In the genomic region with DNA sequence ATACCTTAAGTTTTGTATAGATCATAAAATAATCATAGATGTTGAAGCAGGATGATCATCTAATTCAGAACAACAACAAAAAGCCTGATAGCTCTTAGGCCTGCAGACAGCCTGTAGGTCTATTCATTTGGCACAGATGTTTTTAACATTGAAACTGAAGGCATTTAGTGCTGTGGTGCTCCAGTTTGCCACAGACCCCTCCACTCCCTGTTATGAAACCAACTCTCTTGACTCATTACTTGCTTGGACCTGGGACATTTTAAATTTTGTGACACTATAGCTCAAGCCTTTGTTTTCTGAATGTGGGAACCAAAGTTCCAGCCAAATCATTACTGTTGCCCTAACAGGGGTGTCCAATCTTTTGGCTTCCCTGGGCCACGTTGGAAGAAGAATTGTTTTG, we compare ENCODE assay signal across 18 cellular contexts. TPM values are rescaled to one million over a fixed set of nuclear protein-coding genes. Genes with fewer than 3 reads are reported as not detected.
DNase-seq lines count a peak whose midpoint lies in the region; ATAC-seq and TF ChIP-seq lines count a peak whose summit lies in the region.
"Had no signal": no experiment of that assay in that cellular context is flagged by ENCODE, and none has a peak within 500 bp of the region (broad histone marks: within the 10 kb centered on the region; RNA-seq: fewer than 3 reads in every experiment).

No MANE protein-coding gene starts in this region.

- no peaks in the 10 kb centered on the region for H3K9me3 ChIP-seq in mucosa of descending colon
- H3K9me3 ChIP-seq: sigmoid colon had no signal

- no peaks in the 10 kb centered on the region for H3K27me3 ChIP-seq in GM06990 (replicated peaks; ENCODE audit: control insufficient read depth, insufficient read depth, low read length)
- H3K27me3 ChIP-seq: esophagus muscularis mucosa, sigmoid colon had no signal

- CTCF ChIA-PET in T-cell (lab: Charles Lee): interaction anchor here (0.5 to 1.4 kb wide), 8 partner anchors 9 to 1167 kb away, joined by 3 to 8 read pairs (median 4); no protein-coding TSS in a partner anchor

- H3K4me1 Mint-ChIP-seq in T-cell: peaks cover 88 to 93% (median 89%) of the 10 kb centered on the region in 3 donors

- H3K9me3 Mint-ChIP-seq in T-cell: no peaks in the 10 kb centered on the region

- intact Hi-C loops in mucosa of descending colon (cut with DNase I, micrococcal nuclease): no loop called here

- TF ChIP-seq CTCF in GM06990 (IDR thresholded peaks at IDR 0.05; ENCODE audit: insufficient read depth, low read length, poor library complexity, severe bottlenecking): no peak
- no peak for TF ChIP-seq CTCF in mucosa of descending colon (IDR thresholded peaks at IDR 0.05)

- H3K27ac Mint-ChIP-seq in T-cell: peak overlapping the region; percentile 95 to 96

- ATAC-seq in GM18868 (IDR thresholded peaks at IDR 0.05; ENCODE audit: unreplicated experiment) (peak; percentile 76), T-cell (replicated peaks in 1 of 4) (peak in 2 of 4 experiments; percentile 11 to 18), mucosa of descending colon (peak; percentile 22)
- ATAC-seq: left ventricle myocardium superior had no signal

- H3K4me3 ChIP-seq in GM06990 (replicated peaks; ENCODE audit: low read depth, low read length) (no peak overlapping the region), mucosa of descending colon (no peak overlapping the region)
- H3K4me3 ChIP-seq: esophagus muscularis mucosa, sigmoid colon had no signal

- peaks cover 39% of the 10 kb centered on the region for H3K36me3 Mint-ChIP-seq in T-cell

- H3K4me1 ChIP-seq in mucosa of descending colon (ENCODE audit: low read depth): no peaks in the 10 kb centered on the region
- H3K4me1 ChIP-seq: sigmoid colon had no signal

- H3K27me3 Mint-ChIP-seq in T-cell: no peaks in the 10 kb centered on the region

- DNase-seq in GM06990 (ENCODE audit: extremely low read depth, insufficient read length): peak; percentile 60
- DNase-seq in T-cell: no peak
- DNase-seq in mucosa of descending colon: no peak
- DNase-seq in G401 (ENCODE audit: low spot score): no peak
- DNase-seq in KG1 (lab: John Stamatoyannopoulos, UW): no peak
- DNase-seq in SW480 (ENCODE audit: low spot score): no peak
- DNase-seq: aorta, cortex of kidney, GDM1, hippocampal formation, Kasumi-1, left ventricle myocardium superior, NCI-H187 treated with DMSO at 0.1 percent for 48 hours, NCI-H526 treated with DMSO at 0.1 percent for 48 hours, RPMI8226, sigmoid colon had no signal

- POLR2A ChIA-PET in T-cell (lab: Charles Lee): interaction anchor here (0.6 to 7.3 kb wide), 10 partner anchors 8 to 417 kb away, joined by 3 to 59 read pairs (median 4); a partner anchor contains a TSS

- H3K36me3 ChIP-seq in GM06990 (ENCODE audit: control insufficient read depth, insufficient read depth, low read length): no peaks in the 10 kb centered on the region
- no peaks in the 10 kb centered on the region for H3K36me3 ChIP-seq in mucosa of descending colon (ENCODE audit: low read depth)
- H3K36me3 ChIP-seq: esophagus muscularis mucosa, sigmoid colon had no signal

- H3K4me3 Mint-ChIP-seq in T-cell: peak overlapping the region; percentile 98 to 99 (median 99)

- in situ Hi-C loops in G401 (cut with HindIII; ENCODE audit: low sequenced_read_pairs): no loop called here

RNA-seq across cellular contexts. Expression of a gene that starts 9.1 kb away (rescaled TPM):
- total RNA-seq in T-cell (100 to 1,000 TPM; 267 to 436 (median 326) TPM), mucosa of descending colon (10 to 100 TPM; 12.3 to 15.4 (median 14.8) TPM)
- total RNA-seq in G401 (2014; rRNA removed; shearing (Covaris generic)): not detected in 2 replicates

RNA-seq across cellular contexts. Expression of a gene that starts 49.4 kb away (rescaled TPM):
- total RNA-seq in T-cell (1 to 10 TPM; 2.1 to 8.6 (median 2.9) TPM), mucosa of descending colon (10 to 100 TPM; 26.2 to 83.8 (median 54.1) TPM)
- total RNA-seq in G401 (2014; rRNA removed; shearing (Covaris generic)): not detected in 2 replicates

Comparison
In these comparisons a context has a peak if more than half of its experiments do, and no peak if none do; other contexts are left out.
1. RNA of a gene that starts 9.1 kb away (total RNA-seq): 267 to 436 TPM in T-cell; 12.3 to 15.4 TPM in mucosa of descending colon and not detected in G401; every median in the first group is over 10 times any median in the second.